8 cellular contexts compared by ENCODE assay signal in the genomic region with DNA sequence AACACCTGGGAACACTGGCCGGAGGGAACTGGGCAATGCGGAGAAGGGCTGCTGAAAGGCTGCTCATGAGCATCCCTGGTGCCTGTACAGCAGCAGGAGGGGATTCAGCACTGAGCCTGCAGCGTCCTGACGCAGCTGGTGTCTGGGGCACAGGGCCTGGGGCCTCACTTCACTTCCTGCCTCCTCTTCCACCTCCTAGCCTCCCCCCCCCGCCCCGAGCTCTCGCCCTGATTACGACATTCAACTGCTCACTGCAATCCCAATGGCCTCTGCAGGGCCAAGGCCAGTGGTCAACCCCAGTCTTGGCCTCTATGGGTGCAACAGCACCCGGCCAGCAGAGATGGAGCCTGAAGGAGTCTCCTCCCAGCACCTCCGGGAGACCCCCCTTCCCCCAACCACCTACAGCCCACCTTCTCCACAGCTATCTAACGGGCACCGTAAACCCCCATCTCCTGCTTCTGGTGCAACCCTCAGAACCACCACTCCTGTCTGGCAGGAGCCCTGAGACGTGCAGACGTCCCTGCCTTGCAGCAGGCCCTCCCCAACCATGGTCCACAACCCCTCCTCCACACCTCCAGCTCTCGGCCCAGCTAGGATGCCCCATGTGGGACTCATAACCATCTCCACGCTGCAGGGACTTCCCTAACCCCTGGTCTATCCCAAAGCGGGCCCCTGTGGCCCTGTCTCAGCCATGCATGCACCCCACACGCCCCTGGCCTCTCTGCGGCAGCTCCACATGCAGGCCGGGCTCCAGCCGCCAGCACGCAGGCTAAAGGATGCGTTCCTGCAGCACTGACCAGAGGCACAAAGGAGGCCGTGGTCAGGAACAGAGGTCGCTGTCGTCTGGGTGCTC. TPM values are rescaled to one million over a fixed set of nuclear protein-coding genes. Genes with fewer than 3 reads are reported as not detected.
DNase-seq lines count a peak whose midpoint lies in the region; ATAC-seq and TF ChIP-seq lines count a peak whose summit lies in the region.

No MANE protein-coding gene starts in this region.

- peak overlapping the region; percentile 75 for H3K27ac Mint-ChIP-seq in activated naive CD8-positive, alpha-beta T cell treated with anti-CD3 and anti-CD28 coated beads for 36 hours

- CTCF ChIA-PET in OCI-LY7 (lab: Charles Lee; ENCODE audit: unreplicated experiment): no interaction called here

- no peaks in the 10 kb centered on the region for H3K9me3 Mint-ChIP-seq in activated naive CD8-positive, alpha-beta T cell treated with anti-CD3 and anti-CD28 coated beads for 36 hours

- no peak for TF ChIP-seq CTCF in suprapubic skin (IDR thresholded peaks at IDR 0.05)
- no peak for TF ChIP-seq CTCF in OCI-LY7 (conservative IDR thresholded peaks at IDR 0.05; ENCODE audit: low read length)

- H3K27ac ChIP-seq in suprapubic skin: peak overlapping the region; percentile 40
- no peak overlapping the region for H3K27ac ChIP-seq in OCI-LY7 (ENCODE audit: low read depth, low read length, poor library complexity, severe bottlenecking)

- H3K36me3 Mint-ChIP-seq in activated naive CD8-positive, alpha-beta T cell treated with anti-CD3 and anti-CD28 coated beads for 36 hours: peaks cover 16% of the 10 kb centered on the region

- H3K27me3 ChIP-seq in suprapubic skin: no peaks in the 10 kb centered on the region

- H4K20me1 ChIP-seq in OCI-LY7 (ENCODE audit: insufficient read depth, low read length): no peaks in the 10 kb centered on the region

- H3K4me2 ChIP-seq in OCI-LY7 (ENCODE audit: low read length): no peak overlapping the region

- BruUV-seq in OCI-LY7 (replicated peaks; lab: Mats Ljungman, UMichigan): no TSS peak

- peaks cover 35% of the 10 kb centered on the region for H3K4me1 Mint-ChIP-seq in activated naive CD8-positive, alpha-beta T cell treated with anti-CD3 and anti-CD28 coated beads for 36 hours

- peaks cover 55% of the 10 kb centered on the region for H3K4me1 ChIP-seq in suprapubic skin
- no peaks in the 10 kb centered on the region for H3K4me1 ChIP-seq in OCI-LY7 (ENCODE audit: insufficient read depth, low read length, poor library complexity, severe bottlenecking)

- no peaks in the 10 kb centered on the region for H3K79me2 ChIP-seq in OCI-LY7 (ENCODE audit: insufficient read depth, low read depth, low read length)

- H3K36me3 ChIP-seq in suprapubic skin (peaks cover 67% of the 10 kb centered on the region), OCI-LY7 (ENCODE audit: insufficient read depth, low read length) (peaks cover 83% of the 10 kb centered on the region)

- TF ChIP-seq EP300 in suprapubic skin (IDR thresholded peaks at IDR 0.05): no peak

- no peak overlapping the region for H2AFZ ChIP-seq in OCI-LY7 (ENCODE audit: low read length)

- no peaks in the 10 kb centered on the region for H3K9me3 ChIP-seq in suprapubic skin
- H3K9me3 ChIP-seq in OCI-LY7 (ENCODE audit: low read length): no peaks in the 10 kb centered on the region

- TF ChIP-seq POLR2A in suprapubic skin (IDR thresholded peaks at IDR 0.05): no peak

- no peaks in the 10 kb centered on the region for H3K9me2 ChIP-seq in OCI-LY7 (ENCODE audit: insufficient read depth, low read length)

- DNase-seq in NOMO-1 treated with DMSO at 0.1 percent for 48 hours (lab: John Stamatoyannopoulos, UW; ENCODE audit: unreplicated experiment): peak; percentile 76
- peak; percentile 28 for DNase-seq in activated naive CD8-positive, alpha-beta T cell treated with anti-CD3 and anti-CD28 coated beads for 36 hours
- DNase-seq in left colon: peak in 1 of 2 donors; percentile 33
- DNase-seq in suprapubic skin (ENCODE audit: low spot score in 2 of 2): peak in 1 of 2 donors; percentile 81
- DNase-seq in NCI-H526 treated with DMSO at 0.1 percent for 48 hours (lab: John Stamatoyannopoulos, UW): no peak
- no peak for DNase-seq in HT-29 (ENCODE audit: low spot score)
- DNase-seq in OCI-LY7 (ENCODE audit: low spot score): no peak

- H3K4me3 Mint-ChIP-seq in activated naive CD8-positive, alpha-beta T cell treated with anti-CD3 and anti-CD28 coated beads for 36 hours: peak overlapping the region; percentile 18

- no peaks in the 10 kb centered on the region for H3K27me3 Mint-ChIP-seq in activated naive CD8-positive, alpha-beta T cell treated with anti-CD3 and anti-CD28 coated beads for 36 hours

- no peak overlapping the region for H3K4me3 ChIP-seq in suprapubic skin
- no peak overlapping the region for H3K4me3 ChIP-seq in OCI-LY7 (ENCODE audit: low read depth, low read length, poor library complexity, severe bottlenecking)

- 74% methylated on average over 24 of the region's 26 CpGs for WGBS in suprapubic skin

- POLR2A ChIA-PET in OCI-LY7 (lab: Charles Lee): interaction anchor here (0.6 kb wide), 1 partner anchor 16 kb away, joined by 4 read pairs; no protein-coding TSS in a partner anchor

- ATAC-seq in left colon (peak; percentile 13), GM18870 (IDR thresholded peaks at IDR 0.05; ENCODE audit: unreplicated experiment) (no peak)

- intact Hi-C loops in left colon (cut with DNase I, micrococcal nuclease): no loop called here
- intact Hi-C loops in OCI-LY7 (cut with micrococcal nuclease; ENCODE audit: unreplicated experiment): no loop called here

RNA-seq across cellular contexts. Expression of a gene that starts 38.2 kb away (rescaled TPM):
- total RNA-seq in activated naive CD8-positive, alpha-beta T cell treated with anti-CD3 and anti-CD28 coated beads for 36 hours: 10 to 100 TPM; 22.7 to 23.2 TPM
- total RNA-seq in left colon (10 to 100 TPM; 32.9 to 34.9 TPM), suprapubic skin (100 to 1,000 TPM in 1 of 4 donors, 10 to 100 TPM in 3; 69.3 to 116 (median 81.1) TPM), OCI-LY7 (2022) (46.6 and 47.3 TPM in 2 replicates)
- 21.2 and 23.3 TPM in 2 replicates for total RNA-seq in HT-29 (2014; rRNA removed; shearing (Covaris generic))
- 37.3 and 38.1 TPM in 2 replicates for total RNA-seq in OCI-LY7 (2014; rRNA removed; shearing (Covaris generic))

Comparison
In these comparisons a context has a peak if more than half of its experiments do, and no peak if none do; other contexts are left out.
1. DNase-seq: peak in NOMO-1 treated with DMSO at 0.1 percent for 48 hours (single experiment) and activated naive CD8-positive, alpha-beta T cell treated with anti-CD3 and anti-CD28 coated beads for 36 hours (single experiment); none in NCI-H526 treated with DMSO at 0.1 percent for 48 hours (single experiment), HT-29 (single experiment) and OCI-LY7 (single experiment).